In the genomic region with DNA sequence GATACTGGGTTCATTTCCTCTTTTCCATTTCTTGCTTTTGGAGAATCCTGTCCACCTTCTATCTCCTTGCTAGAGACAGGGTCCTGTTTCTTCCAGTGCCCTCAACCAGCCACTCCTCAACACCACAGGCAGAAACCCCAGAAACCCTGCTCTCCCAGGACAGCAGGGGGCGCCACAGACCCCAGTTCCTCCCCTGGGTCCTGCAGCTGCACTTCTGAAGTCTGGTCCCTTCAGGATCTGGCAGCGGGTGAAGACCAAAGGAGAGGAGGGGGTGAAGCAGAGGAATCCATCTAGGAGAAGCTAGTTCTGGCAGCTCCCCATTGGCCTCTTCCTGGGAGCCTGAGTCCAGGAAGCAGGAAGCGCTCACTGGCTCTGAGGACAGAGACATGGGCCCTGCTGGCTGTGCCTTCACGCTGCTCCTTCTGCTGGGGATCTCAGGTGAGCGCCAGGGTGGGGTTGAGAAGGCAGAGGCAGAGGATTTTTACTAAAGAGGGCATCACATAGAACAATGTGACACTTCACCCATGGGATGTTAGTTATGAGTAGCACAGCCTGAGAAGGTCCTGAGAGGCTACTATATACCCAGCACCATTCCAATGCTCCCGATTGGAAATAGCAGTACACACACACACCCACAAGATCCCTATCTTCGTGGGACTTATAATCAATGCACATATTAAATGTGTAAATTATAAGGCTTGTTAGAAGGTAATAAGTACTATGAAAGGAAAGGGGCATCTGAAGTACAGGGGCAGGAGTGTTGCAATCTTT, we compare ENCODE assay signal across 8 cellular contexts. TPM values are rescaled to one million over a fixed set of nuclear protein-coding genes. Genes with fewer than 3 reads are reported as not detected.
DNase-seq lines count a peak whose midpoint lies in the region; ATAC-seq and TF ChIP-seq lines count a peak whose summit lies in the region.
"Had no signal": no experiment of that assay in that cellular context is flagged by ENCODE, and none has a peak within 500 bp of the region (broad histone marks: within the 10 kb centered on the region; RNA-seq: fewer than 3 reads in every experiment).

Gene PRSS48, plus strand, starts transcription at position 375 of the 771 bp plus-strand sequence. Its CDS starts 12 bp downstream, at position 387.

- no peak within 1 kb of the TSS for H3K4me2 ChIP-seq in OCI-LY7 (ENCODE audit: low read length)

- ATAC-seq in HG02798 (IDR thresholded peaks at IDR 0.05; ENCODE audit: poor library complexity, unreplicated experiment) (peak; percentile 45), heart right ventricle (peak in 7 of 8 donors; percentile 79 to 89 (median 83))
- ATAC-seq in activated naive CD4-positive, alpha-beta T cell treated with anti-CD3 and anti-CD28 coated beads, Interleukin-2, amount 50 U/mL, for 72 hours = peak; percentile 59 to 74

- H3K9me3 Mint-ChIP-seq in activated naive CD4-positive, alpha-beta T cell treated with anti-CD3 and anti-CD28 coated beads, Interleukin-2, amount 50 U/mL, for 72 hours = no peaks in the 10 kb centered on the region
- H3K9me3 Mint-ChIP-seq: activated naive CD4-positive, alpha-beta T cell treated with anti-CD3 and anti-CD28 coated beads, Interleukin-2, amount 50 U/mL, for 24 hours had no signal

- TF ChIP-seq CTCF in GM12872 (IDR thresholded peaks at IDR 0.05; ENCODE audit: insufficient read depth, low read depth, low read length) (peak; percentile 79), OCI-LY7 (conservative IDR thresholded peaks at IDR 0.05; ENCODE audit: low read length) (peak; percentile 84), heart right ventricle (IDR thresholded peaks at IDR 0.05) (peak; percentile 58 to 82 (median 75)), retinal pigment epithelial cell (conservative IDR thresholded peaks at IDR 0.05; ENCODE audit: low read depth, low read length) (peak; percentile 90)

- H3K4me3 ChIP-seq in OCI-LY7 (ENCODE audit: low read depth, low read length, poor library complexity, severe bottlenecking) (no peak within 1 kb of the TSS), heart right ventricle (no peak within 1 kb of the TSS), retinal pigment epithelial cell (ENCODE audit: low read length) (no peak within 1 kb of the TSS)

- H3K9me2 ChIP-seq in OCI-LY7 (ENCODE audit: insufficient read depth, low read length) = no peaks in the 10 kb centered on the region

- no peaks in the 10 kb centered on the region for H3K79me2 ChIP-seq in OCI-LY7 (ENCODE audit: insufficient read depth, low read depth, low read length)

- peak; percentile 48 for DNase-seq in OCI-LY7 (ENCODE audit: low spot score)
- peak in 1 of 2 donors; percentile 78 for DNase-seq in activated naive CD4-positive, alpha-beta T cell treated with anti-CD3 and anti-CD28 coated beads, Interleukin-2, amount 50 U/mL, for 72 hours (ENCODE audit: low spot score in 2 of 2)
- DNase-seq in heart right ventricle = peak; percentile 57 to 72
- DNase-seq in retinal pigment epithelial cell (ENCODE audit: low read depth) = peak; percentile 8
- no peak for DNase-seq in cortex of kidney (lab: John Stamatoyannopoulos, UW)

- H3K36me3 Mint-ChIP-seq in activated naive CD4-positive, alpha-beta T cell treated with anti-CD3 and anti-CD28 coated beads, Interleukin-2, amount 50 U/mL, for 72 hours = no peaks in the 10 kb centered on the region
- H3K36me3 Mint-ChIP-seq: activated naive CD4-positive, alpha-beta T cell treated with anti-CD3 and anti-CD28 coated beads, Interleukin-2, amount 50 U/mL, for 24 hours had no signal

- H3K27ac Mint-ChIP-seq in activated naive CD4-positive, alpha-beta T cell treated with anti-CD3 and anti-CD28 coated beads, Interleukin-2, amount 50 U/mL, for 72 hours = no peak within 1 kb of the TSS
- H3K27ac Mint-ChIP-seq: activated naive CD4-positive, alpha-beta T cell treated with anti-CD3 and anti-CD28 coated beads, Interleukin-2, amount 50 U/mL, for 24 hours had no signal

- no peak within 1 kb of the TSS for H3K27ac ChIP-seq in OCI-LY7 (ENCODE audit: low read depth, low read length, poor library complexity, severe bottlenecking)
- H3K27ac ChIP-seq in heart right ventricle = no peak within 1 kb of the TSS

- no peaks in the 10 kb centered on the region for H3K36me3 ChIP-seq in OCI-LY7 (ENCODE audit: insufficient read depth, low read length)
- no peaks in the 10 kb centered on the region for H3K36me3 ChIP-seq in heart right ventricle

- 67 to 71% methylated on average over 7 of the region's 7 CpGs for WGBS in heart right ventricle, 2 donors

- POLR2A ChIA-PET in OCI-LY7 (lab: Charles Lee) = interaction anchor here (0.6 kb wide), 1 partner anchor 9 kb away, joined by 3 read pairs; no protein-coding TSS in a partner anchor

- CTCF ChIA-PET in OCI-LY7 (lab: Charles Lee; ENCODE audit: unreplicated experiment) = no interaction called here

- no peaks in the 10 kb centered on the region for H4K20me1 ChIP-seq in OCI-LY7 (ENCODE audit: insufficient read depth, low read length)

- H3K4me1 ChIP-seq in OCI-LY7 (ENCODE audit: insufficient read depth, low read length, poor library complexity, severe bottlenecking) (no peaks in the 10 kb centered on the region), heart right ventricle (peaks cover 0 to 41% (median 27%) of the 10 kb centered on the region in 9 donors)

- H3K27me3 ChIP-seq in heart right ventricle = no peaks in the 10 kb centered on the region

- 0 out of 2 replicates have a peak within 1 kb of the TSS, but pooled peaks have one; percentile 9 for H2AFZ ChIP-seq in OCI-LY7 (ENCODE audit: low read length)

- BruUV-seq in OCI-LY7 (replicated peaks; lab: Mats Ljungman, UMichigan) = no TSS peak

- H3K9me3 ChIP-seq in OCI-LY7 (ENCODE audit: low read length) = no peaks in the 10 kb centered on the region
- H3K9me3 ChIP-seq in heart right ventricle = no peaks in the 10 kb centered on the region

- intact Hi-C loops in OCI-LY7 (cut with micrococcal nuclease; ENCODE audit: unreplicated experiment) (loop anchor here (5.0 kb wide), 1 partner anchor 335 kb away; no protein-coding TSS in a partner anchor), heart right ventricle (cut with DNase I) (loop anchor here in 7 of 10 donors (1.0 to 10.0 kb wide), 5 partner anchors 78 to 86 kb away; no protein-coding TSS in a partner anchor)

RNA-seq across cellular contexts. Expression of gene PRSS48, which starts in this region (rescaled TPM):
- total RNA-seq in OCI-LY7 (2014; rRNA removed; shearing (Covaris generic)) = not detected in 2 replicates
- total RNA-seq in OCI-LY7 (2022) (not detected in 2 replicates), heart right ventricle (not detected)
- total RNA-seq in activated naive CD4-positive, alpha-beta T cell treated with anti-CD3 and anti-CD28 coated beads, Interleukin-2, amount 50 U/mL, for 72 hours = not detected
- not detected for polyA plus RNA-seq in heart right ventricle

Comparison
In these comparisons a context has a peak if more than half of its experiments do, and no peak if none do; other contexts are left out.
1. Peak in DNase-seq in OCI-LY7; RNA of the gene not detected or under 1 TPM.
2. Peak in ATAC-seq in activated naive CD4-positive, alpha-beta T cell treated with anti-CD3 and anti-CD28 coated beads, Interleukin-2, amount 50 U/mL, for 72 hours; RNA of the gene not detected or under 1 TPM.
3. Peak in DNase-seq and ATAC-seq in heart right ventricle; RNA of the gene not detected or under 1 TPM.